30 cellular contexts compared by ENCODE assay signal in the genomic region with DNA sequence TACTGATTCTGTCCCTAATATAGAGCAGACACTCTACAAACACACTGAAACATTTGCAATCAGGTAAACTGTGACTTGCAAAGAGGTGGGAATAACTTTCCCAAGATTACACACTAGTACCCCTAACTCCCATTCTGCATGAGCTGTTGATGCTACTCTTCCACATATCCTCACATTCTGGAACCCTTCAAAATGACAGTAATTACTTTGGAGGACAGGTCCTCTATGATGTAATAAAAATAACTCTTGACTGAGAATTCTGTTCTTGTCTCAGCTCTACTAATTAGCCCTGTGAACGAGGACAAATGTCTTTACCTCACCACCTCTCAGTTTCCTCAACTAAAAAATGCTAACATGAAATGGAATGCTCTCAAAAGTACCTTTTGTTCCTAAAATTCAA.
"Had no signal": no experiment of that assay in that cellular context is flagged by ENCODE, and none has a peak within 500 bp of the region (broad histone marks: within the 10 kb centered on the region; RNA-seq: fewer than 3 reads in every experiment).

No MANE protein-coding gene starts in this region.

- H3K27ac ChIP-seq: ascending aorta, cardiac muscle cell, colonic mucosa, VCaP had no signal

- H3K27me3 ChIP-seq: ascending aorta, cardiac muscle cell, colonic mucosa had no signal

- H3K36me3 ChIP-seq: ascending aorta, cardiac muscle cell, colonic mucosa had no signal

- H3K4me1 ChIP-seq: ascending aorta, colonic mucosa had no signal

- H3K9me3 ChIP-seq: ascending aorta, colonic mucosa had no signal

- ATAC-seq: activated CD8-positive, alpha-beta T cell treated with anti-CD3 and anti-CD28 coated beads for 36 hours; activated naive CD8-positive, alpha-beta T cell treated with anti-CD3 and anti-CD28 coated beads, Interleukin-2, amount 50 U/mL, for 24 hours; activated T-cell treated with anti-CD3 and anti-CD28 coated beads, Interleukin-2, amount 50 U/mL, for 4 hours; activated T-cell treated with anti-CD3 and anti-CD28 coated beads, Interleukin-2, amount 50 U/mL, for 72 hours; activated T-helper 17 cell treated with anti-CD3 and anti-CD28 coated beads, Interleukin-2, amount 50 U/mL, for 72 hours; T-helper 17 cell had no signal

- DNase-seq: activated B cell treated with CpG ODN at 0.5 μM for 24 hours; activated CD4-positive, alpha-beta memory T cell treated with anti-CD3 and anti-CD28 coated beads for 36 hours; activated CD4-positive, alpha-beta T cell treated with anti-CD3 and anti-CD28 coated beads for 4 hours; activated CD4-positive, alpha-beta T cell treated with anti-CD3 and anti-CD28 coated beads, Interleukin-2, amount 10 ng/mL, durations not matched to agents 24 days and 14 days; activated CD4-positive, alpha-beta T cell treated with anti-CD3 and anti-CD28 coated beads, Interleukin-2, amount 50 U/mL, for 1 hour; activated CD4-positive, alpha-beta T cell treated with anti-CD3 and anti-CD28 coated beads, Interleukin-2, amount 50 U/mL, for 4 hours; activated CD4-positive, CD25-positive, alpha-beta regulatory T cell treated with anti-CD3 and anti-CD28 coated beads, Interleukin-2, amount 50 U/mL, for 72 hours; activated CD8-positive, alpha-beta memory T cell treated with anti-CD3 and anti-CD28 coated beads, Interleukin-2, amount 50 U/mL, for 4 hours; activated CD8-positive, alpha-beta T cell treated with anti-CD3 and anti-CD28 coated beads for 36 hours; activated effector memory CD4-positive, alpha-beta T cell treated with anti-CD3 and anti-CD28 coated beads, Interleukin-2, amount 50 U/mL, for 16 hours; activated gamma-delta T cell treated with Interleukin-2 at 50 U/mL for 16 hours; activated naive CD4-positive, alpha-beta T cell treated with anti-CD3 and anti-CD28 coated beads, Interleukin-2, amount 10 ng/mL, durations not matched to agents 7 days and 5 days; activated naive CD4-positive, alpha-beta T cell treated with Interleukin-2 at 50 U/mL for 16 hours; activated naive CD8-positive, alpha-beta T cell treated with anti-CD3 and anti-CD28 coated beads, Interleukin-2, amount 10 ng/mL, durations not matched to agents 7 days and 5 days; activated naive CD8-positive, alpha-beta T cell treated with anti-CD3 and anti-CD28 coated beads, Interleukin-2, amount 50 U/mL, for 24 hours; activated T-cell treated with anti-CD3 and anti-CD28 coated beads for 4 hours; activated T-cell treated with anti-CD3 and anti-CD28 coated beads, Interleukin-2, amount 50 U/mL, for 1 hour; activated T-cell treated with anti-CD3 and anti-CD28 coated beads, Interleukin-2, amount 50 U/mL, for 4 hours; activated T-cell treated with anti-CD3 and anti-CD28 coated beads, Interleukin-2, amount 50 U/mL, for 72 hours; amygdala; anterior cingulate cortex; caudate nucleus; cerebellar nuclear complex; colonic mucosa; T-helper 17 cell; T1000 had no signal

- H3K4me3 ChIP-seq: ascending aorta, cardiac muscle cell, colonic mucosa had no signal
